In the genomic region with DNA sequence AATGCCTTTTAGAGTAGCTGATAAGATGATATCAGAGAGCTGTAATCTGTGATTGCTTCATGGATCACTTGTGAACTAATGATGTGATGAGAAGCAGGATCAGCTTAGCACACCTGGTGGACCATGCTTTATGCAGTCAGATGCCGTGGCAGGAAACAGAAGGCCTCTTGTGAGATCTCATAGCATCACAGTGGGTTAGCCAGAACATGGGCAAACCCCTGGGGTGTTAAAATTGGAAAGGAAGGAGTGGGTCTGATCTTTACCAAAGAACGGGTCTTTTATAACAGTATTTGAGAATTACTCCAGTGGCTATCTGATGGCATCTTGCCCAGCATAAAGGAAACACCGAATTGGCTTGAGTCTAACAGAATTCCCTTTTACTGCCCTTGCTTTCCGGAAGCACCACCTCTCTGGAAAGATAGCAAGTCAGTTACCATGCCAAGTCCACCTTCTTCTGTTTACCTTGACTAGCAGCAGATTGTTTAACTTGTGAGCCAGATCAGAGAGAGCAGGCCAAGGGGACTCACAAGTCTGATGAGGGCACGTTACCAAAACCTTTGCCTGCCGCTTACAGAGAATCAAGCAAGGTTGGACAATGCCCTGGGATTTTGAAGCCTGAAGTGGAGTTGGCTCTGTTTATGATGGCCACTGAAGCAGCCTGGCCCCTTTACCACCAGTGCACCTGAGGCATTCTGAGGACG, we compare ENCODE assay signal across 21 cellular contexts. TPM values are rescaled to one million over a fixed set of nuclear protein-coding genes. Genes with fewer than 3 reads are reported as not detected.
DNase-seq lines count a peak whose midpoint lies in the region; ATAC-seq, FAIRE-seq and TF ChIP-seq lines count a peak whose summit lies in the region.
"Had no signal": no experiment of that assay in that cellular context is flagged by ENCODE, and none has a peak within 500 bp of the region (broad histone marks: within the 10 kb centered on the region; RNA-seq: fewer than 3 reads in every experiment).

No MANE protein-coding gene starts in this region.

- no peak overlapping the region for H3K27ac ChIP-seq in lower lobe of right lung
- H3K27ac ChIP-seq in kidney (ENCODE audit: low read depth in 2 of 2, low read length in 2 of 2), result no peak overlapping the region
- H3K27ac ChIP-seq: cardiac muscle cell had no signal

- DNase-seq in left cardiac atrium, result no peak
- no peak for DNase-seq in left ventricle myocardium superior
- peak; percentile 71 for DNase-seq in cerebellar cortex (ENCODE audit: low spot score)
- no peak for DNase-seq in lower lobe of right lung
- DNase-seq in kidney, result no peak
- no peak for DNase-seq in GM10248 (ENCODE audit: extremely low spot score)
- DNase-seq in CD1c-positive myeloid dendritic cell (ENCODE audit: extremely low spot score), result no peak
- DNase-seq in activated T-helper 1 cell treated with anti-CD3 and anti-CD28 coated beads, Interleukin-12 subunit alpha, Interleukin-12 subunit beta, Interleukin-2, Interleukin-4 antibody, amounts not matched to agents 30 ng/mL and 10 ng/mL and 1 ng/mL, durations not matched to agents 14 hours and 24 hours and 36 hours (ENCODE audit: low spot score), result no peak
- DNase-seq: activated CD4-positive, alpha-beta T cell treated with anti-CD3 and anti-CD28 coated beads, Interleukin-2, amount 50 U/mL, for 48 hours; activated T-cell treated with anti-CD3 and anti-CD28 coated beads, Interleukin-2, amount 50 U/mL, for 24 hours; CD4-positive, CD25-positive, alpha-beta regulatory T cell; effector CD8-positive, alpha-beta T cell; NCI-H1417 treated with DMSO at 0.1 percent for 48 hours; NCI-H2171 treated with DMSO at 0.1 percent for 48 hours; stimulated activated CD4-positive, alpha-beta T cell treated with anti-CD3 and anti-CD28 coated beads, Interleukin-2, amount 100 ng/mL, for 48 hours; SW 1271 had no signal

- H3K9me3 ChIP-seq in lower lobe of right lung (no peaks in the 10 kb centered on the region), kidney (ENCODE audit: control insufficient read depth in 1 of 2, low read length in 2 of 2) (no peaks in the 10 kb centered on the region)

- no peak overlapping the region for H3K4me3 Mint-ChIP-seq in activated T-helper 1 cell treated with anti-CD3 and anti-CD28 coated beads, Interleukin-12 subunit alpha, Interleukin-12 subunit beta, Interleukin-2, Interleukin-4 antibody, amounts not matched to agents 30 ng/mL and 10 ng/mL and 1 ng/mL, durations not matched to agents 14 hours and 24 hours and 36 hours
- H3K4me3 Mint-ChIP-seq: activated naive CD8-positive, alpha-beta T cell; activated T-cell treated with anti-CD3 and anti-CD28 coated beads, Interleukin-2, amount 50 U/mL, for 24 hours had no signal

- H3K27ac Mint-ChIP-seq in activated T-helper 1 cell treated with anti-CD3 and anti-CD28 coated beads, Interleukin-12 subunit alpha, Interleukin-12 subunit beta, Interleukin-2, Interleukin-4 antibody, amounts not matched to agents 30 ng/mL and 10 ng/mL and 1 ng/mL, durations not matched to agents 14 hours and 24 hours and 36 hours, result no peak overlapping the region
- H3K27ac Mint-ChIP-seq: activated naive CD8-positive, alpha-beta T cell; activated T-cell treated with anti-CD3 and anti-CD28 coated beads, Interleukin-2, amount 50 U/mL, for 24 hours; CD4-positive, CD25-positive, alpha-beta regulatory T cell had no signal

- POLR2A ChIA-PET in GM10248 (lab: Yijun Ruan, JAX), result no interaction called here

- intact Hi-C loops in left cardiac atrium (cut with DNase I), result no loop called here
- intact Hi-C loops in left ventricle myocardium superior (cut with micrococcal nuclease), result no loop called here
- intact Hi-C loops in lower lobe of right lung (cut with DNase I), result no loop called here
- intact Hi-C loops in kidney (cut with DNase I), result no loop called here
- intact Hi-C loops in activated T-helper 1 cell treated with anti-CD3 and anti-CD28 coated beads, Interleukin-12 subunit alpha, Interleukin-12 subunit beta, Interleukin-2, Interleukin-4 antibody, amounts not matched to agents 30 ng/mL and 10 ng/mL and 1 ng/mL, durations not matched to agents 14 hours and 24 hours and 36 hours (cut with micrococcal nuclease), result no loop called here

- no peaks in the 10 kb centered on the region for H3K27me3 ChIP-seq in lower lobe of right lung (ENCODE audit: low read depth)
- H3K27me3 ChIP-seq: cardiac muscle cell had no signal

- TF ChIP-seq CTCF in lower lobe of right lung (IDR thresholded peaks at IDR 0.05), result no peak
- TF ChIP-seq CTCF in kidney (IDR thresholded peaks at IDR 0.05; ENCODE audit: borderline replicate concordance, extremely low read depth, insufficient read depth), result no peak
- no peak for TF ChIP-seq CTCF in GM10248 (IDR thresholded peaks at IDR 0.05; ENCODE audit: control extremely low read depth, extremely low read depth, low read depth, missing control alignments)

- no peak overlapping the region for H3K4me3 ChIP-seq in lower lobe of right lung
- no peak overlapping the region for H3K4me3 ChIP-seq in kidney (ENCODE audit: low read length in 2 of 2)
- H3K4me3 ChIP-seq: cardiac muscle cell had no signal

- ATAC-seq in left cardiac atrium (peak; percentile 8 to 37), left ventricle myocardium superior (no peak), lower lobe of right lung (peak; percentile 40 to 66)
- ATAC-seq: HCT116 had no signal

- no peaks in the 10 kb centered on the region for H3K27me3 Mint-ChIP-seq in activated T-helper 1 cell treated with anti-CD3 and anti-CD28 coated beads, Interleukin-12 subunit alpha, Interleukin-12 subunit beta, Interleukin-2, Interleukin-4 antibody, amounts not matched to agents 30 ng/mL and 10 ng/mL and 1 ng/mL, durations not matched to agents 14 hours and 24 hours and 36 hours (ENCODE audit: insufficient read depth)
- H3K27me3 Mint-ChIP-seq: activated naive CD8-positive, alpha-beta T cell; activated T-cell treated with anti-CD3 and anti-CD28 coated beads, Interleukin-2, amount 50 U/mL, for 24 hours; CD4-positive, CD25-positive, alpha-beta regulatory T cell had no signal

- no peaks in the 10 kb centered on the region for H3K4me1 ChIP-seq in lower lobe of right lung
- H3K4me1 ChIP-seq in kidney (ENCODE audit: control insufficient read depth in 1 of 2, insufficient read depth in 1 of 2, low read depth in 1 of 2, low read length in 2 of 2), result no peaks in the 10 kb centered on the region

- CTCF ChIA-PET in GM10248 (lab: Yijun Ruan, JAX), result interaction anchor here (1.7 kb wide), 1 partner anchor 8 kb away, joined by 5 read pairs; no protein-coding TSS in a partner anchor

- FAIRE-seq in kidney (lab: Jason Lieb, UNC), result no peak
- FAIRE-seq: A204.1, keratinocyte had no signal

- no peaks in the 10 kb centered on the region for H3K36me3 Mint-ChIP-seq in activated T-helper 1 cell treated with anti-CD3 and anti-CD28 coated beads, Interleukin-12 subunit alpha, Interleukin-12 subunit beta, Interleukin-2, Interleukin-4 antibody, amounts not matched to agents 30 ng/mL and 10 ng/mL and 1 ng/mL, durations not matched to agents 14 hours and 24 hours and 36 hours (ENCODE audit: low read depth)
- H3K36me3 Mint-ChIP-seq: CD4-positive, CD25-positive, alpha-beta regulatory T cell had no signal

- H3K36me3 ChIP-seq in lower lobe of right lung (peaks cover 14% of the 10 kb centered on the region), kidney (ENCODE audit: control insufficient read depth in 1 of 2, insufficient read depth in 2 of 2, low read length in 2 of 2) (no peaks in the 10 kb centered on the region)
- H3K36me3 ChIP-seq: cardiac muscle cell had no signal

- no peak overlapping the region for H3K9ac ChIP-seq in kidney (ENCODE audit: low read length in 2 of 2)

- H3K4me1 Mint-ChIP-seq in activated T-helper 1 cell treated with anti-CD3 and anti-CD28 coated beads, Interleukin-12 subunit alpha, Interleukin-12 subunit beta, Interleukin-2, Interleukin-4 antibody, amounts not matched to agents 30 ng/mL and 10 ng/mL and 1 ng/mL, durations not matched to agents 14 hours and 24 hours and 36 hours (ENCODE audit: low read depth), result no peaks in the 10 kb centered on the region
- H3K4me1 Mint-ChIP-seq: CD4-positive, CD25-positive, alpha-beta regulatory T cell had no signal

- H3K9me3 Mint-ChIP-seq in activated T-helper 1 cell treated with anti-CD3 and anti-CD28 coated beads, Interleukin-12 subunit alpha, Interleukin-12 subunit beta, Interleukin-2, Interleukin-4 antibody, amounts not matched to agents 30 ng/mL and 10 ng/mL and 1 ng/mL, durations not matched to agents 14 hours and 24 hours and 36 hours, result no peaks in the 10 kb centered on the region
- H3K9me3 Mint-ChIP-seq: activated T-cell treated with anti-CD3 and anti-CD28 coated beads, Interleukin-2, amount 50 U/mL, for 24 hours; CD4-positive, CD25-positive, alpha-beta regulatory T cell had no signal

RNA-seq across cellular contexts. Expression of gene SRF, which starts 20.9 kb away (rescaled TPM):
- total RNA-seq in left cardiac atrium, result 10 to 100 TPM; 68.0 to 92.0 TPM
- total RNA-seq in left ventricle myocardium superior, result 78.7 TPM
- 29.2 TPM for total RNA-seq in lower lobe of right lung
- total RNA-seq in kidney, result 30.6 TPM
- polyA plus RNA-seq in kidney (ENCODE audit: insufficient read depth, low read depth, low replicate concordance), result 13.8 TPM
- total RNA-seq in activated T-helper 1 cell treated with anti-CD3 and anti-CD28 coated beads, Interleukin-12 subunit alpha, Interleukin-12 subunit beta, Interleukin-2, Interleukin-4 antibody, amounts not matched to agents 30 ng/mL and 10 ng/mL and 1 ng/mL, durations not matched to agents 14 hours and 24 hours and 36 hours, result 61.4 and 61.9 TPM in 2 replicates

RNA-seq across cellular contexts. Expression of gene CUL9, which starts 31.8 kb away (rescaled TPM):
- total RNA-seq in left cardiac atrium (10 to 100 TPM; 14.6 to 17.4 TPM), left ventricle myocardium superior (10.9 TPM), lower lobe of right lung (41.8 TPM), kidney (47.3 TPM)
- 34.7 TPM for polyA plus RNA-seq in kidney (ENCODE audit: insufficient read depth, low read depth, low replicate concordance)
- 38.9 and 42.2 TPM in 2 replicates for total RNA-seq in activated T-helper 1 cell treated with anti-CD3 and anti-CD28 coated beads, Interleukin-12 subunit alpha, Interleukin-12 subunit beta, Interleukin-2, Interleukin-4 antibody, amounts not matched to agents 30 ng/mL and 10 ng/mL and 1 ng/mL, durations not matched to agents 14 hours and 24 hours and 36 hours
